ENCODE assay signal across 1 cellular context in the genomic region with DNA sequence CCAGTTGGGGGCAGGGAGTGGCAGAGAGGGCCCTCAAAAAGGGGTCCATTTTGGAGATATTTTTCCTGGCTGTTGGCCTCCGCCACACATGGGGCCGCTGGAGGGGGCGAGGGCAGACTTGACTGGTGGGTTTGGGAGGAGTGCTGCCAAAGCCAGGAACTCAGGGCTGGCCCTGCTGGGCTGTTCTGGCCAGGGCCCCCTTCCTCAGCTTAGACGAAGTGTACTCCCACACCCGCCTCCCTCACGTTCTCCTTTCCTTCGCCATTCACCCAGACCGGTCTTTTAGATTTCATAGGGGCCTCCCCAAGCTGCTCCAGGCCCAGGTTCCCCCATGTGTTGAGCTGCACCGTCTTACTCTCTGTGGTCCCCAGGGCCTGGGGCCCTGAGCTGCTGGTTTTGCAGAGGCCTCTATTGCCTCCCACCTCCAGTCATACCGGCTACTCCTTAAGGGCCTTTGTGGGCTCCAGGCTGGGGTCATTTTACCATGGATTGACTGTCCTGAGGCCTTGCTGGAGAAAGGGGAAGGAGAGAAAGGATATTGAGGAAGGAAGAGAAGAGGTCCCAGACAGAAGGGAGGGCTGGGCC.
TF ChIP-seq lines count a peak whose summit lies in the region.

No MANE protein-coding gene starts in this region.

TF ChIP-seq in WTC11, 78 proteins besides CTCF, POLR2A, EP300 and RAD21 (continued from another document):
- TF ChIP-seq, protein P1, sequence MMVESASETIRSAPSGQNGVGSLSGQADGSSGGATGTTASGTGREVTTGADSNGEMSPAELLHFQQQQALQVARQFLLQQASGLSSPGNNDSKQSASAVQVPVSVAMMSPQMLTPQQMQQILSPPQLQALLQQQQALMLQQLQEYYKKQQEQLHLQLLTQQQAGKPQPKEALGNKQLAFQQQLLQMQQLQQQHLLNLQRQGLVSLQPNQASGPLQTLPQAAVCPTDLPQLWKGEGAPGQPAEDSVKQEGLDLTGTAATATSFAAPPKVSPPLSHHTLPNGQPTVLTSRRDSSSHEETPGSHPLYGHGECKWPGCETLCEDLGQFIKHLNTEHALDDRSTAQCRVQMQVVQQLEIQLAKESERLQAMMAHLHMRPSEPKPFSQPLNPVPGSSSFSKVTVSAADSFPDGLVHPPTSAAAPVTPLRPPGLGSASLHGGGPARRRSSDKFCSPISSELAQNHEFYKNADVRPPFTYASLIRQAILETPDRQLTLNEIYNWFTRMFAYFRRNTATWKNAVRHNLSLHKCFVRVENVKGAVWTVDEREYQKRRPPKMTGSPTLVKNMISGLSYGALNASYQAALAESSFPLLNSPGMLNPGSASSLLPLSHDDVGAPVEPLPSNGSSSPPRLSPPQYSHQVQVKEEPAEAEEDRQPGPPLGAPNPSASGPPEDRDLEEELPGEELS (CRISPR knock-in tag; IDR thresholded peaks at IDR 0.05) = no peak
- TF ChIP-seq ETV6 (CRISPR knock-in tag; IDR thresholded peaks at IDR 0.05) (no peak), ESRRA (CRISPR knock-in tag; IDR thresholded peaks at IDR 0.05; ENCODE audit: borderline replicate concordance) (no peak), ATF1 (CRISPR knock-in tag; IDR thresholded peaks at IDR 0.05) (no peak), ELF4 (CRISPR knock-in tag; IDR thresholded peaks at IDR 0.05; ENCODE audit: low read depth) (no peak), PRRX2 (CRISPR knock-in tag; IDR thresholded peaks at IDR 0.05) (no peak), ZNF263 (CRISPR knock-in tag; IDR thresholded peaks at IDR 0.05; ENCODE audit: low read depth) (no peak), TEAD1 (CRISPR knock-in tag; IDR thresholded peaks at IDR 0.05) (no peak), GTF2I (CRISPR knock-in tag; conservative IDR thresholded peaks at IDR 0.05) (no peak), TEAD4 (CRISPR knock-in tag; IDR thresholded peaks at IDR 0.05) (no peak)
- TF ChIP-seq, protein P2, sequence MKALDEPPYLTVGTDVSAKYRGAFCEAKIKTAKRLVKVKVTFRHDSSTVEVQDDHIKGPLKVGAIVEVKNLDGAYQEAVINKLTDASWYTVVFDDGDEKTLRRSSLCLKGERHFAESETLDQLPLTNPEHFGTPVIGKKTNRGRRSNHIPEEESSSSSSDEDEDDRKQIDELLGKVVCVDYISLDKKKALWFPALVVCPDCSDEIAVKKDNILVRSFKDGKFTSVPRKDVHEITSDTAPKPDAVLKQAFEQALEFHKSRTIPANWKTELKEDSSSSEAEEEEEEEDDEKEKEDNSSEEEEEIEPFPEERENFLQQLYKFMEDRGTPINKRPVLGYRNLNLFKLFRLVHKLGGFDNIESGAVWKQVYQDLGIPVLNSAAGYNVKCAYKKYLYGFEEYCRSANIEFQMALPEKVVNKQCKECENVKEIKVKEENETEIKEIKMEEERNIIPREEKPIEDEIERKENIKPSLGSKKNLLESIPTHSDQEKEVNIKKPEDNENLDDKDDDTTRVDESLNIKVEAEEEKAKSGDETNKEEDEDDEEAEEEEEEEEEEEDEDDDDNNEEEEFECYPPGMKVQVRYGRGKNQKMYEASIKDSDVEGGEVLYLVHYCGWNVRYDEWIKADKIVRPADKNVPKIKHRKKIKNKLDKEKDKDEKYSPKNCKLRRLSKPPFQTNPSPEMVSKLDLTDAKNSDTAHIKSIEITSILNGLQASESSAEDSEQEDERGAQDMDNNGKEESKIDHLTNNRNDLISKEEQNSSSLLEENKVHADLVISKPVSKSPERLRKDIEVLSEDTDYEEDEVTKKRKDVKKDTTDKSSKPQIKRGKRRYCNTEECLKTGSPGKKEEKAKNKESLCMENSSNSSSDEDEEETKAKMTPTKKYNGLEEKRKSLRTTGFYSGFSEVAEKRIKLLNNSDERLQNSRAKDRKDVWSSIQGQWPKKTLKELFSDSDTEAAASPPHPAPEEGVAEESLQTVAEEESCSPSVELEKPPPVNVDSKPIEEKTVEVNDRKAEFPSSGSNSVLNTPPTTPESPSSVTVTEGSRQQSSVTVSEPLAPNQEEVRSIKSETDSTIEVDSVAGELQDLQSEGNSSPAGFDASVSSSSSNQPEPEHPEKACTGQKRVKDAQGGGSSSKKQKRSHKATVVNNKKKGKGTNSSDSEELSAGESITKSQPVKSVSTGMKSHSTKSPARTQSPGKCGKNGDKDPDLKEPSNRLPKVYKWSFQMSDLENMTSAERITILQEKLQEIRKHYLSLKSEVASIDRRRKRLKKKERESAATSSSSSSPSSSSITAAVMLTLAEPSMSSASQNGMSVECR (CRISPR knock-in tag; IDR thresholded peaks at IDR 0.05; ENCODE audit: borderline replicate concordance) = no peak
- TF ChIP-seq, protein P3, sequence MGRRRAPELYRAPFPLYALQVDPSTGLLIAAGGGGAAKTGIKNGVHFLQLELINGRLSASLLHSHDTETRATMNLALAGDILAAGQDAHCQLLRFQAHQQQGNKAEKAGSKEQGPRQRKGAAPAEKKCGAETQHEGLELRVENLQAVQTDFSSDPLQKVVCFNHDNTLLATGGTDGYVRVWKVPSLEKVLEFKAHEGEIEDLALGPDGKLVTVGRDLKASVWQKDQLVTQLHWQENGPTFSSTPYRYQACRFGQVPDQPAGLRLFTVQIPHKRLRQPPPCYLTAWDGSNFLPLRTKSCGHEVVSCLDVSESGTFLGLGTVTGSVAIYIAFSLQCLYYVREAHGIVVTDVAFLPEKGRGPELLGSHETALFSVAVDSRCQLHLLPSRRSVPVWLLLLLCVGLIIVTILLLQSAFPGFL (CRISPR knock-in tag; IDR thresholded peaks at IDR 0.05; ENCODE audit: borderline replicate concordance) = no peak
- TF ChIP-seq, protein P4, sequence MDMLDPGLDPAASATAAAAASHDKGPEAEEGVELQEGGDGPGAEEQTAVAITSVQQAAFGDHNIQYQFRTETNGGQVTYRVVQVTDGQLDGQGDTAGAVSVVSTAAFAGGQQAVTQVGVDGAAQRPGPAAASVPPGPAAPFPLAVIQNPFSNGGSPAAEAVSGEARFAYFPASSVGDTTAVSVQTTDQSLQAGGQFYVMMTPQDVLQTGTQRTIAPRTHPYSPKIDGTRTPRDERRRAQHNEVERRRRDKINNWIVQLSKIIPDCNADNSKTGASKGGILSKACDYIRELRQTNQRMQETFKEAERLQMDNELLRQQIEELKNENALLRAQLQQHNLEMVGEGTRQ (CRISPR knock-in tag; IDR thresholded peaks at IDR 0.05) = no peak
TF ChIP-seq in WTC11: peak in this region for 0.
